1 cellular context compared by ENCODE assay signal in genomic region chr2:73887596-73888353, GRCh38. TPM values are rescaled to one million over a fixed set of nuclear protein-coding genes. Genes with fewer than 3 reads are reported as not detected.
"Had no signal": no experiment of that assay in that cellular context is flagged by ENCODE, and none has a peak within 500 bp of the region (broad histone marks: within the 10 kb centered on the region; RNA-seq: fewer than 3 reads in every experiment).

No MANE protein-coding gene starts in this region.

RNA-seq across cellular contexts. Expression of gene ACTG2, which starts 5.0 kb away (rescaled TPM):
- total RNA-seq: naive thymus-derived CD8-positive, alpha-beta T cell had no signal
